Comparison of ENCODE assay signal across 1 cellular context in genomic region chr17:82292251-82293154, GRCh38.
TF ChIP-seq lines count a peak whose summit lies in the region.

No MANE protein-coding gene starts in this region.

TF ChIP-seq in HEK293, 187 proteins besides CTCF, POLR2A, EP300 and RAD21 (continued from another document):
- TF ChIP-seq ZNF280D (tag by site-specific recombination; IDR thresholded peaks at IDR 0.05): no peak
- TF ChIP-seq ZNF600 (tag by site-specific recombination; IDR thresholded peaks at IDR 0.05): peak; percentile 73
- peak; percentile 65 for TF ChIP-seq KLF1 (tag by site-specific recombination; IDR thresholded peaks at IDR 0.05)
- no peak for TF ChIP-seq ZSCAN16 (tag by site-specific recombination; IDR thresholded peaks at IDR 0.05)
- TF ChIP-seq HOXA7 (CRISPR knock-in tag; IDR thresholded peaks at IDR 0.05; ENCODE audit: borderline replicate concordance): no peak
- no peak for TF ChIP-seq ZNF394 (tag by site-specific recombination; IDR thresholded peaks at IDR 0.05; ENCODE audit: borderline replicate concordance)
- no peak for TF ChIP-seq ZNF266 (tag by site-specific recombination; IDR thresholded peaks at IDR 0.05; ENCODE audit: low read depth)
- TF ChIP-seq ZBTB1 (tag by site-specific recombination; IDR thresholded peaks at IDR 0.05): peak; percentile 66; the same call in 1 of the 2 replicates
- TF ChIP-seq ZNF626 (tag by site-specific recombination; IDR thresholded peaks at IDR 0.05): no peak
- TF ChIP-seq ZNF366 (tag by site-specific recombination; conservative IDR thresholded peaks at IDR 0.05): no peak
- TF ChIP-seq ZNF830 (tag by site-specific recombination; IDR thresholded peaks at IDR 0.05; ENCODE audit: low read depth): no peak
- TF ChIP-seq ZNF654 (tag by site-specific recombination; IDR thresholded peaks at IDR 0.05; ENCODE audit: low read depth): no peak
- peak; percentile 50; the same call in 1 of the 2 replicates for TF ChIP-seq WT1 (tag by site-specific recombination; IDR thresholded peaks at IDR 0.05)
- no peak for TF ChIP-seq EGR2 (tag by site-specific recombination; IDR thresholded peaks at IDR 0.05; ENCODE audit: low read depth)
- no peak for TF ChIP-seq YY1 (tag by site-specific recombination; IDR thresholded peaks at IDR 0.05)
- no peak for TF ChIP-seq ZFHX2 (tag by site-specific recombination; conservative IDR thresholded peaks at IDR 0.05)
- no peak for TF ChIP-seq ZNF518A (tag by site-specific recombination; conservative IDR thresholded peaks at IDR 0.05; ENCODE audit: low read depth)
- TF ChIP-seq ZNF133 (tag by site-specific recombination; IDR thresholded peaks at IDR 0.05): no peak
- TF ChIP-seq ZNF777 (tag by site-specific recombination; IDR thresholded peaks at IDR 0.05; ENCODE audit: borderline replicate concordance): no peak
- TF ChIP-seq ZNF221 (tag by site-specific recombination; IDR thresholded peaks at IDR 0.05; ENCODE audit: borderline replicate concordance): no peak
- TF ChIP-seq ZNF311 (tag by site-specific recombination; IDR thresholded peaks at IDR 0.05; ENCODE audit: borderline replicate concordance): no peak
- TF ChIP-seq ZNF391 (tag by site-specific recombination; IDR thresholded peaks at IDR 0.05; ENCODE audit: borderline replicate concordance, low read depth): 0 out of 2 replicates have a peak, but pooled peaks have one; percentile 20
- TF ChIP-seq ZNF175 (tag by site-specific recombination; IDR thresholded peaks at IDR 0.05): no peak
- TF ChIP-seq KLF9 (tag by site-specific recombination; IDR thresholded peaks at IDR 0.05; ENCODE audit: low read depth): peak; percentile 84; the same call in 1 of the 2 replicates
- no peak for TF ChIP-seq ZNF701 (tag by site-specific recombination; IDR thresholded peaks at IDR 0.05)
- no peak for TF ChIP-seq ZNF548 (tag by site-specific recombination; IDR thresholded peaks at IDR 0.05)
- no peak for TF ChIP-seq ZNF624 (tag by site-specific recombination; IDR thresholded peaks at IDR 0.05)
- TF ChIP-seq ZNF423 (tag by site-specific recombination; IDR thresholded peaks at IDR 0.05): no peak
- TF ChIP-seq RBAK (tag by site-specific recombination; IDR thresholded peaks at IDR 0.05): no peak
- TF ChIP-seq ZNF37A (tag by site-specific recombination; IDR thresholded peaks at IDR 0.05): no peak
- TF ChIP-seq BCL6B (tag by site-specific recombination; IDR thresholded peaks at IDR 0.05): no peak
- no peak for TF ChIP-seq SCRT2 (tag by site-specific recombination; IDR thresholded peaks at IDR 0.05)
- TF ChIP-seq MZF1 (tag by site-specific recombination; IDR thresholded peaks at IDR 0.05; ENCODE audit: borderline replicate concordance): no peak
- no peak for TF ChIP-seq ZNF19 (tag by site-specific recombination; IDR thresholded peaks at IDR 0.05; ENCODE audit: low read depth)
- no peak for TF ChIP-seq ZNF776 (tag by site-specific recombination; IDR thresholded peaks at IDR 0.05; ENCODE audit: borderline replicate concordance)
- TF ChIP-seq ZIC2 (tag by site-specific recombination; IDR thresholded peaks at IDR 0.05): no peak
- no peak for TF ChIP-seq ZNF449 (tag by site-specific recombination; IDR thresholded peaks at IDR 0.05)
- no peak for TF ChIP-seq ZNF558 (tag by site-specific recombination; IDR thresholded peaks at IDR 0.05)
- no peak for TF ChIP-seq ZNF473 (tag by site-specific recombination; IDR thresholded peaks at IDR 0.05)
- no peak for TF ChIP-seq KLF7 (tag by site-specific recombination; IDR thresholded peaks at IDR 0.05; ENCODE audit: borderline replicate concordance)
- TF ChIP-seq ZNF707 (tag by site-specific recombination; IDR thresholded peaks at IDR 0.05): no peak
- no peak for TF ChIP-seq ZNF530 (tag by site-specific recombination; IDR thresholded peaks at IDR 0.05; ENCODE audit: low read depth)
- no peak for TF ChIP-seq ZNF639 (tag by site-specific recombination; IDR thresholded peaks at IDR 0.05)
